In the genomic region with DNA sequence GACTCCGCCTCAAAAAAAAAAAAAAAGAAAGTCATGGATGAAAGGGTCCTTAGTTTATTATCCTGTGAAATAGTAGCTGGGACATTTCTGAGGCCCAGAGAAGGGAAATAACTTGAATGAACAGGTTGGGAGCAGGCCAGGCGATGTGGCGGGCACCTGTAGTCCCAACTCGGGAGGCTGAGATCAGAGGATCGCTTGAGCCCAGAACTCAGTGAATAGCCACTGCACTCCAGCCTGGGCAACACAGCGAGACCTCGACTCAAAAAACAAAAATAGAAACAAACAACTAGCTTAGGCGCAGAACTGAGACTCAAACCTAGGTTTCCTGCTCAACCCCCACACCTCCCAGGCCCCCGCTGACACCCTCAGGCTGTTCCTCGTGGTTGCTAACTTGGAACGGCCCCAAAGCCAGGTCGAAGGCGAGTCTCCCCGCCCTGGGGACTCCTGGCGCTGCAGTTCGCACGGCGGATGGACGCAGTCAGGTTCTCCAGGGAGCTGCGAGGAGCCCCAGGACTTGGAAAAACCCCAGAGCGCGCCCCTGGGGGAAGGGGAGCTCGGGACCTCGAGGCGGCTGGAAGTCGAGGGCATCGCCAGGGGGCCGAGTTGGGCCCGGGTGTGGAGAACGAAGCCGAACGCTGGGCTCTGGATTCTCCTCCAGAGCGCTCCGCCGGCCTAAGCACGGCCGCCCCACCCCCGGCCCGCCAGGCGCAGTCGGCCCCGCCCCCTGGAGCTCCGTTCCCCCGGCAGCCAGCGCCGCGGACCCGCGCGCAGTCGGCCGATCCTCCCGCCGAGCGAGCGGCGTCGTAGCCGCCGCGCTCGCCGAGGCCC, we compare ENCODE assay signal across 1 cellular context.
TF ChIP-seq lines count a peak whose summit lies in the region.

A gene with protein sequence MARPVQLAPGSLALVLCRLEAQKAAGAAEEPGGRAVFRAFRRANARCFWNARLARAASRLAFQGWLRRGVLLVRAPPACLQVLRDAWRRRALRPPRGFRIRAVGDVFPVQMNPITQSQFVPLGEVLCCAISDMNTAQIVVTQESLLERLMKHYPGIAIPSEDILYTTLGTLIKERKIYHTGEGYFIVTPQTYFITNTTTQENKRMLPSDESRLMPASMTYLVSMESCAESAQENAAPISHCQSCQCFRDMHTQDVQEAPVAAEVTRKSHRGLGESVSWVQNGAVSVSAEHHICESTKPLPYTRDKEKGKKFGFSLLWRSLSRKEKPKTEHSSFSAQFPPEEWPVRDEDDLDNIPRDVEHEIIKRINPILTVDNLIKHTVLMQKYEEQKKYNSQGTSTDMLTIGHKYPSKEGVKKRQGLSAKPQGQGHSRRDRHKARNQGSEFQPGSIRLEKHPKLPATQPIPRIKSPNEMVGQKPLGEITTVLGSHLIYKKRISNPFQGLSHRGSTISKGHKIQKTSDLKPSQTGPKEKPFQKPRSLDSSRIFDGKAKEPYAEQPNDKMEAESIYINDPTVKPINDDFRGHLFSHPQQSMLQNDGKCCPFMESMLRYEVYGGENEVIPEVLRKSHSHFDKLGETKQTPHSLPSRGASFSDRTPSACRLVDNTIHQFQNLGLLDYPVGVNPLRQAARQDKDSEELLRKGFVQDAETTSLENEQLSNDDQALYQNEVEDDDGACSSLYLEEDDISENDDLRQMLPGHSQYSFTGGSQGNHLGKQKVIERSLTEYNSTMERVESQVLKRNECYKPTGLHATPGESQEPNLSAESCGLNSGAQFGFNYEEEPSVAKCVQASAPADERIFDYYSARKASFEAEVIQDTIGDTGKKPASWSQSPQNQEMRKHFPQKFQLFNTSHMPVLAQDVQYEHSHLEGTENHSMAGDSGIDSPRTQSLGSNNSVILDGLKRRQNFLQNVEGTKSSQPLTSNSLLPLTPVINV (plus strand): TSS at position 768 of the 828 bp plus-strand sequence. CDS start 93 bp downstream, outside the sequence.

TF ChIP-seq in HepG2, 621 proteins besides CTCF, POLR2A, EP300 and RAD21 (continued from another document and continues in another):
- TF ChIP-seq NFAT5 (CRISPR knock-in tag; IDR thresholded peaks at IDR 0.05) (no peak), PCBP1 (IDR thresholded peaks at IDR 0.05; ENCODE audit: borderline replicate concordance, low read depth, low read length) (0 out of 2 replicates have a peak, but pooled peaks have one; percentile 71), ZBTB1 (CRISPR knock-in tag; IDR thresholded peaks at IDR 0.05; ENCODE audit: borderline replicate concordance) (no peak), PHF5A (CRISPR knock-in tag; IDR thresholded peaks at IDR 0.05; ENCODE audit: low read depth, unreplicated experiment) (no peak), SATB2 (CRISPR knock-in tag; IDR thresholded peaks at IDR 0.05) (no peak), SOX6 (IDR thresholded peaks at IDR 0.05) (no peak), SOX6 (CRISPR knock-in tag; IDR thresholded peaks at IDR 0.05) (no peak), CHD4 (IDR thresholded peaks at IDR 0.05; ENCODE audit: borderline replicate concordance, low read length) (no peak), ZBTB40 (IDR thresholded peaks at IDR 0.05) (no peak), ZBTB40 (CRISPR knock-in tag; IDR thresholded peaks at IDR 0.05) (no peak), ZBTB7A (CRISPR knock-in tag; IDR thresholded peaks at IDR 0.05) (no peak), RFX3 (CRISPR knock-in tag; IDR thresholded peaks at IDR 0.05) (no peak), FOXM1 (CRISPR knock-in tag; IDR thresholded peaks at IDR 0.05) (no peak), PAWR (CRISPR knock-in tag; IDR thresholded peaks at IDR 0.05; ENCODE audit: borderline replicate concordance) (no peak), ZNF691 (CRISPR knock-in tag; IDR thresholded peaks at IDR 0.05; ENCODE audit: borderline replicate concordance, low read depth) (no peak), ZNF20 (CRISPR knock-in tag; IDR thresholded peaks at IDR 0.05) (no peak), RBFOX2 (IDR thresholded peaks at IDR 0.05; ENCODE audit: low read depth, low read length) (peak; percentile 69; the same call in 1 of the 2 replicates)
- TF ChIP-seq, protein P1, sequence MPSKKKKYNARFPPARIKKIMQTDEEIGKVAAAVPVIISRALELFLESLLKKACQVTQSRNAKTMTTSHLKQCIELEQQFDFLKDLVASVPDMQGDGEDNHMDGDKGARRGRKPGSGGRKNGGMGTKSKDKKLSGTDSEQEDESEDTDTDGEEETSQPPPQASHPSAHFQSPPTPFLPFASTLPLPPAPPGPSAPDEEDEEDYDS (CRISPR knock-in tag; IDR thresholded peaks at IDR 0.05) = no peak
- TF ChIP-seq, protein P2, sequence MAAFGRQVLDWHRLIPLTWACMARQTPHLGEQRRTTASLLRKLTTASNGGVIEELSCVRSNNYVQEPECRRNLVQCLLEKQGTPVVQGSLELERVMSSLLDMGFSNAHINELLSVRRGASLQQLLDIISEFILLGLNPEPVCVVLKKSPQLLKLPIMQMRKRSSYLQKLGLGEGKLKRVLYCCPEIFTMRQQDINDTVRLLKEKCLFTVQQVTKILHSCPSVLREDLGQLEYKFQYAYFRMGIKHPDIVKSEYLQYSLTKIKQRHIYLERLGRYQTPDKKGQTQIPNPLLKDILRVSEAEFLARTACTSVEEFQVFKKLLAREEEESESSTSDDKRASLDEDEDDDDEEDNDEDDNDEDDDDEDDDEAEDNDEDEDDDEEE (CRISPR knock-in tag; IDR thresholded peaks at IDR 0.05) = no peak
- TF ChIP-seq, protein P3, sequence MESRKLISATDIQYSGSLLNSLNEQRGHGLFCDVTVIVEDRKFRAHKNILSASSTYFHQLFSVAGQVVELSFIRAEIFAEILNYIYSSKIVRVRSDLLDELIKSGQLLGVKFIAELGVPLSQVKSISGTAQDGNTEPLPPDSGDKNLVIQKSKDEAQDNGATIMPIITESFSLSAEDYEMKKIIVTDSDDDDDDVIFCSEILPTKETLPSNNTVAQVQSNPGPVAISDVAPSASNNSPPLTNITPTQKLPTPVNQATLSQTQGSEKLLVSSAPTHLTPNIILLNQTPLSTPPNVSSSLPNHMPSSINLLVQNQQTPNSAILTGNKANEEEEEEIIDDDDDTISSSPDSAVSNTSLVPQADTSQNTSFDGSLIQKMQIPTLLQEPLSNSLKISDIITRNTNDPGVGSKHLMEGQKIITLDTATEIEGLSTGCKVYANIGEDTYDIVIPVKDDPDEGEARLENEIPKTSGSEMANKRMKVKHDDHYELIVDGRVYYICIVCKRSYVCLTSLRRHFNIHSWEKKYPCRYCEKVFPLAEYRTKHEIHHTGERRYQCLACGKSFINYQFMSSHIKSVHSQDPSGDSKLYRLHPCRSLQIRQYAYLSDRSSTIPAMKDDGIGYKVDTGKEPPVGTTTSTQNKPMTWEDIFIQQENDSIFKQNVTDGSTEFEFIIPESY (CRISPR knock-in tag; IDR thresholded peaks at IDR 0.05) = no peak
- TF ChIP-seq, protein P4, sequence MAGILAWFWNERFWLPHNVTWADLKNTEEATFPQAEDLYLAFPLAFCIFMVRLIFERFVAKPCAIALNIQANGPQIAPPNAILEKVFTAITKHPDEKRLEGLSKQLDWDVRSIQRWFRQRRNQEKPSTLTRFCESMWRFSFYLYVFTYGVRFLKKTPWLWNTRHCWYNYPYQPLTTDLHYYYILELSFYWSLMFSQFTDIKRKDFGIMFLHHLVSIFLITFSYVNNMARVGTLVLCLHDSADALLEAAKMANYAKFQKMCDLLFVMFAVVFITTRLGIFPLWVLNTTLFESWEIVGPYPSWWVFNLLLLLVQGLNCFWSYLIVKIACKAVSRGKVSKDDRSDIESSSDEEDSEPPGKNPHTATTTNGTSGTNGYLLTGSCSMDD (CRISPR knock-in tag; IDR thresholded peaks at IDR 0.05) = no peak
- TF ChIP-seq, protein P5, sequence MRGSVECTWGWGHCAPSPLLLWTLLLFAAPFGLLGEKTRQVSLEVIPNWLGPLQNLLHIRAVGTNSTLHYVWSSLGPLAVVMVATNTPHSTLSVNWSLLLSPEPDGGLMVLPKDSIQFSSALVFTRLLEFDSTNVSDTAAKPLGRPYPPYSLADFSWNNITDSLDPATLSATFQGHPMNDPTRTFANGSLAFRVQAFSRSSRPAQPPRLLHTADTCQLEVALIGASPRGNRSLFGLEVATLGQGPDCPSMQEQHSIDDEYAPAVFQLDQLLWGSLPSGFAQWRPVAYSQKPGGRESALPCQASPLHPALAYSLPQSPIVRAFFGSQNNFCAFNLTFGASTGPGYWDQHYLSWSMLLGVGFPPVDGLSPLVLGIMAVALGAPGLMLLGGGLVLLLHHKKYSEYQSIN (CRISPR knock-in tag; IDR thresholded peaks at IDR 0.05; ENCODE audit: borderline replicate concordance) = no peak
